ENCODE assay signal across 1 cellular context in the genomic region with DNA sequence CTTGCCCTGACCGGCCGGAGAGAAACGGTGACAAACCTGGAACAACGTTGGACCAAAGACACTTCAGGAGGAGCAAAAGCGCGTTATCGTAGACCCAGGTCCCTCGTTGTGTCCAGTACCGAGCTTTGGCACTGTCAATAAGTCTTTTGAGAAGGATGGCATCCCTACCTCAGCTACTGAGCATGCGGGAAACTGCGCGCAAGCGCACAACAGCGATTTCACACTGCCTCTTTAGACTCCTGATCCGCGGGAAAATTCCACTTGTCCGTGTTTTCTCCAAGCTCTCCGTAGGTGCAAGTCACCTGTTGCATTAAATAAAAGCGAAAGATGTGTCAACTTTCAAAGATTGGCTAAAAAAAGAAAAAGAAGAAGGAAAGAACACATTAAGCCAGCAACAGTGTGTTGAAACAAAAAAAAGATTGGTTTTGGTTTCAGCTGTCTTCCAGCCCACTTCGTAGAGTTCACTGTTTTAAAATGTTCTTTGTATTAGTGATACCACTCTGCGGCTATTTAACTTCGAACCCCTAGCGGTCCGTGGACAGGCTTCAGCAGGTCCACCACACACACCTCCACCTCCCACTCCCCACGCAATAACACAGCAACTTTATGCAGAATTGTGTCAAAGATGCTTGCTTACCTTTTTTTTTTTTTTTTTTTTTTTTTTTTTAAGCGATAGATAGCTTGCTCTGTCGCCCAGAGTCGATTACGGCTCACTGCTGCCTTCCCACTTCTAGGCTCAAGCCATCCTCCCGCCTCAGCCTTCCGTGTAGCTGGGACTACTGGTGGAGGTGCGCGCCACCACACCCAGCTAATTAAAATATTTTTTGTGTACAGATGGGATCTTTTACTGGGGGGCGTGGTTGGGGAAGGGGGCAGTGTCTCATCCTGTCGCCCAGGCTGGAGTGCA.
A peak's percentile ranks its signal among the peaks of the same experiment; 100 is the strongest.
TF ChIP-seq lines count a peak whose summit lies in the region.

A gene with protein sequence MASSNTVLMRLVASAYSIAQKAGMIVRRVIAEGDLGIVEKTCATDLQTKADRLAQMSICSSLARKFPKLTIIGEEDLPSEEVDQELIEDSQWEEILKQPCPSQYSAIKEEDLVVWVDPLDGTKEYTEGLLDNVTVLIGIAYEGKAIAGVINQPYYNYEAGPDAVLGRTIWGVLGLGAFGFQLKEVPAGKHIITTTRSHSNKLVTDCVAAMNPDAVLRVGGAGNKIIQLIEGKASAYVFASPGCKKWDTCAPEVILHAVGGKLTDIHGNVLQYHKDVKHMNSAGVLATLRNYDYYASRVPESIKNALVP (minus strand): TSS at position 139 of the 907 bp plus-strand sequence. CDS start 9,942 bp downstream, outside the sequence.

TF ChIP-seq in HCT116, 20 proteins besides CTCF, POLR2A, EP300 and RAD21 (continued from another document):
- TF ChIP-seq, protein P1, sequence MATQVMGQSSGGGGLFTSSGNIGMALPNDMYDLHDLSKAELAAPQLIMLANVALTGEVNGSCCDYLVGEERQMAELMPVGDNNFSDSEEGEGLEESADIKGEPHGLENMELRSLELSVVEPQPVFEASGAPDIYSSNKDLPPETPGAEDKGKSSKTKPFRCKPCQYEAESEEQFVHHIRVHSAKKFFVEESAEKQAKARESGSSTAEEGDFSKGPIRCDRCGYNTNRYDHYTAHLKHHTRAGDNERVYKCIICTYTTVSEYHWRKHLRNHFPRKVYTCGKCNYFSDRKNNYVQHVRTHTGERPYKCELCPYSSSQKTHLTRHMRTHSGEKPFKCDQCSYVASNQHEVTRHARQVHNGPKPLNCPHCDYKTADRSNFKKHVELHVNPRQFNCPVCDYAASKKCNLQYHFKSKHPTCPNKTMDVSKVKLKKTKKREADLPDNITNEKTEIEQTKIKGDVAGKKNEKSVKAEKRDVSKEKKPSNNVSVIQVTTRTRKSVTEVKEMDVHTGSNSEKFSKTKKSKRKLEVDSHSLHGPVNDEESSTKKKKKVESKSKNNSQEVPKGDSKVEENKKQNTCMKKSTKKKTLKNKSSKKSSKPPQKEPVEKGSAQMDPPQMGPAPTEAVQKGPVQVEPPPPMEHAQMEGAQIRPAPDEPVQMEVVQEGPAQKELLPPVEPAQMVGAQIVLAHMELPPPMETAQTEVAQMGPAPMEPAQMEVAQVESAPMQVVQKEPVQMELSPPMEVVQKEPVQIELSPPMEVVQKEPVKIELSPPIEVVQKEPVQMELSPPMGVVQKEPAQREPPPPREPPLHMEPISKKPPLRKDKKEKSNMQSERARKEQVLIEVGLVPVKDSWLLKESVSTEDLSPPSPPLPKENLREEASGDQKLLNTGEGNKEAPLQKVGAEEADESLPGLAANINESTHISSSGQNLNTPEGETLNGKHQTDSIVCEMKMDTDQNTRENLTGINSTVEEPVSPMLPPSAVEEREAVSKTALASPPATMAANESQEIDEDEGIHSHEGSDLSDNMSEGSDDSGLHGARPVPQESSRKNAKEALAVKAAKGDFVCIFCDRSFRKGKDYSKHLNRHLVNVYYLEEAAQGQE (IDR thresholded peaks at IDR 0.05; ENCODE audit: low read depth), result no peak
- peak; percentile 81 for TF ChIP-seq YY1 (IDR thresholded peaks at IDR 0.05; ENCODE audit: extremely low read depth, insufficient replicate concordance, low read depth, low read length)
- peak; percentile 87 for TF ChIP-seq JUND (IDR thresholded peaks at IDR 0.05)
- peak; percentile 40 for TF ChIP-seq TCF7L2 (IDR thresholded peaks at IDR 0.05; ENCODE audit: borderline replicate concordance, extremely low read depth, insufficient read depth, insufficient read length)
- TF ChIP-seq SP1 (IDR thresholded peaks at IDR 0.05; ENCODE audit: low read depth), result peak; percentile 99
- no peak for TF ChIP-seq EZH2 (IDR thresholded peaks at IDR 0.05)
- peak; percentile 82 for TF ChIP-seq SIN3A (IDR thresholded peaks at IDR 0.05; ENCODE audit: low read depth)
- no peak for TF ChIP-seq FOSL1 (IDR thresholded peaks at IDR 0.05; ENCODE audit: low read depth)
- TF ChIP-seq ZNF274 (IDR thresholded peaks at IDR 0.05; ENCODE audit: low read depth, low read length), result no peak
- peak; percentile 89 for TF ChIP-seq CBX3 (IDR thresholded peaks at IDR 0.05; ENCODE audit: low read depth)
- no peak for TF ChIP-seq ZFX (IDR thresholded peaks at IDR 0.05)
- TF ChIP-seq ELF1 (IDR thresholded peaks at IDR 0.05; ENCODE audit: borderline replicate concordance, low read depth), result no peak
- no peak for TF ChIP-seq ATF3 (IDR thresholded peaks at IDR 0.05)
- TF ChIP-seq CEBPB (IDR thresholded peaks at IDR 0.05; ENCODE audit: low read depth), result peak; percentile 1
- no peak for TF ChIP-seq EZH2phosphoT487 (IDR thresholded peaks at IDR 0.05; ENCODE audit: borderline replicate concordance)
- TF ChIP-seq POLR2AphosphoS5 (IDR thresholded peaks at IDR 0.05; ENCODE audit: low read depth, low read length), result peak; percentile 96
- TF ChIP-seq, protein P2, sequence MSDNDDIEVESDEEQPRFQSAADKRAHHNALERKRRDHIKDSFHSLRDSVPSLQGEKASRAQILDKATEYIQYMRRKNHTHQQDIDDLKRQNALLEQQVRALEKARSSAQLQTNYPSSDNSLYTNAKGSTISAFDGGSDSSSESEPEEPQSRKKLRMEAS (IDR thresholded peaks at IDR 0.05), result peak; percentile 80
- TF ChIP-seq EGR1 (IDR thresholded peaks at IDR 0.05; ENCODE audit: low read depth), result peak; percentile 28; the same call in 1 of the 2 replicates
- no peak for TF ChIP-seq SRF (IDR thresholded peaks at IDR 0.05; ENCODE audit: low read depth)
TF ChIP-seq in HCT116: peak in this region for 11.
